In genomic region chr2:101251844-101252407, GRCh38 we compare ENCODE assay signal across 8 cellular contexts. TPM values are rescaled to one million over a fixed set of nuclear protein-coding genes. Genes with fewer than 3 reads are reported as not detected.
DNase-seq lines count a peak whose midpoint lies in the region; ATAC-seq and TF ChIP-seq lines count a peak whose summit lies in the region.

No MANE protein-coding gene starts in this region.

- H3K27me3 ChIP-seq in KMS-11 (ENCODE audit: insufficient read depth, low read depth) (no peaks in the 10 kb centered on the region), endocrine pancreas (ENCODE audit: control insufficient read depth, insufficient read depth, low read length) (no peaks in the 10 kb centered on the region), muscle layer of duodenum (ENCODE audit: low read depth, low read length) (no peaks in the 10 kb centered on the region), vagina (no peaks in the 10 kb centered on the region)

- peaks cover 29% of the 10 kb centered on the region for H3K79me2 ChIP-seq in KMS-11 (ENCODE audit: insufficient read depth, low read depth)

- peak; percentile 44 for ATAC-seq in GM21737 (IDR thresholded peaks at IDR 0.05; ENCODE audit: unreplicated experiment)

- H3K4me2 ChIP-seq in KMS-11: peak overlapping the region; percentile 67

- POLR2A ChIA-PET in GM10248 (lab: Yijun Ruan, JAX): no interaction called here

- H4K20me1 ChIP-seq in KMS-11 (ENCODE audit: insufficient read depth): no peaks in the 10 kb centered on the region

- H3K27ac ChIP-seq in KMS-11: peak overlapping the region; percentile 58
- H3K27ac ChIP-seq in muscle layer of duodenum (ENCODE audit: low read length): peak overlapping the region; percentile 75
- peak overlapping the region; percentile 89 for H3K27ac ChIP-seq in vagina

- H2AFZ ChIP-seq in KMS-11 (ENCODE audit: low read depth): peak overlapping the region; percentile 97

- TF ChIP-seq CTCF in GM10248 (IDR thresholded peaks at IDR 0.05; ENCODE audit: control extremely low read depth, extremely low read depth, low read depth, missing control alignments) (peak; percentile 21), KMS-11 (conservative IDR thresholded peaks at IDR 0.05; ENCODE audit: low read depth, low read length) (peak; percentile 61), vagina (IDR thresholded peaks at IDR 0.05) (peak in 1 of 3 experiments; percentile 12)

- H3K36me3 ChIP-seq in KMS-11 (ENCODE audit: insufficient read depth) (no peaks in the 10 kb centered on the region), endocrine pancreas (ENCODE audit: control insufficient read depth, insufficient read depth, low read length) (no peaks in the 10 kb centered on the region), muscle layer of duodenum (ENCODE audit: control insufficient read depth in 1 of 2, insufficient read depth in 2 of 2, low read length in 2 of 2) (no peaks in the 10 kb centered on the region), vagina (no peaks in the 10 kb centered on the region)

- peaks cover 12% of the 10 kb centered on the region for H3K4me1 ChIP-seq in KMS-11 (ENCODE audit: low read depth, poor library complexity, severe bottlenecking)
- peaks cover 5% of the 10 kb centered on the region for H3K4me1 ChIP-seq in endocrine pancreas (ENCODE audit: control insufficient read depth, insufficient read depth, low read length)
- H3K4me1 ChIP-seq in muscle layer of duodenum (ENCODE audit: control insufficient read depth in 1 of 2, insufficient read depth in 2 of 2, low read length in 2 of 2): peaks cover 10 to 22% of the 10 kb centered on the region in 2 donors
- H3K4me1 ChIP-seq in vagina: peaks cover 30% of the 10 kb centered on the region

- CTCF ChIA-PET in GM10248 (lab: Yijun Ruan, JAX): interaction anchor here (1.4 to 2.1 kb wide), 2 partner anchors 11 to 19 kb away, joined by 3 to 9 read pairs; no protein-coding TSS in a partner anchor

- DNase-seq in GM10248 (ENCODE audit: extremely low spot score) (no peak), T follicular helper cell (ENCODE audit: low read depth) (peak; percentile 37), vagina (ENCODE audit: extremely low spot score in 2 of 2) (peak in 1 of 2 donors; percentile 31), HK-2 (ENCODE audit: unreplicated experiment) (no peak)

- H3K4me3 ChIP-seq in KMS-11 (IDR thresholded peaks at IDR 0.05; ENCODE audit: insufficient read depth, low read depth, low read length) (peak overlapping the region; percentile 57), endocrine pancreas (ENCODE audit: control insufficient read depth, insufficient read depth, low read length) (peak overlapping the region; percentile 86), muscle layer of duodenum (ENCODE audit: low read depth in 1 of 2, low read length in 2 of 2) (peak overlapping the region; percentile 73 to 97), vagina (peak overlapping the region; percentile 76 to 87)

- no peaks in the 10 kb centered on the region for H3K9me3 ChIP-seq in endocrine pancreas (ENCODE audit: control insufficient read depth, low read length)
- no peaks in the 10 kb centered on the region for H3K9me3 ChIP-seq in muscle layer of duodenum (ENCODE audit: control insufficient read depth in 1 of 2, low read length in 2 of 2)
- H3K9me3 ChIP-seq in vagina: no peaks in the 10 kb centered on the region

- H3K9ac ChIP-seq in KMS-11: peak overlapping the region; percentile 93; the same call in 1 of the 2 replicates
- no peak overlapping the region for H3K9ac ChIP-seq in endocrine pancreas (ENCODE audit: control insufficient read depth, insufficient read depth, low read length)

- TF ChIP-seq POLR2A in vagina (IDR thresholded peaks at IDR 0.05): no peak

- intact Hi-C loops in vagina (cut with DNase I): loop anchor here (10.0 kb wide), 1 partner anchor 53 kb away; the partner anchor contains the start of gene RNF149

RNA-seq across cellular contexts. Expression of gene CNOT11, which starts 0.8 kb away (rescaled TPM):
- 20.1 TPM for total RNA-seq in vagina

RNA-seq across cellular contexts. Expression of gene RNF149, which starts 56.6 kb away (rescaled TPM):
- total RNA-seq in vagina: 89.4 TPM
